In genomic region chr5:139121120-139121519, GRCh38 we compare ENCODE assay signal across 21 cellular contexts.
"Had no signal": no experiment of that assay in that cellular context is flagged by ENCODE, and none has a peak within 500 bp of the region (broad histone marks: within the 10 kb centered on the region; RNA-seq: fewer than 3 reads in every experiment).

No MANE protein-coding gene starts in this region.

- H3K27ac ChIP-seq: left lung, parathyroid adenoma, psoas muscle, skin epidermis had no signal

- H3K9ac ChIP-seq: parathyroid adenoma had no signal

- H3K27me3 ChIP-seq: left lung, transverse colon had no signal

- H3K9me3 ChIP-seq: left lung, psoas muscle, transverse colon had no signal

- H3K4me1 ChIP-seq: left lung, parathyroid adenoma, transverse colon had no signal

- H3K4me3 ChIP-seq: left lung, psoas muscle, skin epidermis, transverse colon had no signal

- DNase-seq: activated B cell treated with CpG ODN at 0.5 μM for 24 hours; activated CD4-positive, alpha-beta T cell treated with anti-CD3 and anti-CD28 coated beads, Interleukin-2, amount 50 U/mL, for 1 hour; activated CD8-positive, alpha-beta memory T cell treated with anti-CD3 and anti-CD28 coated beads, Interleukin-2, amount 10 ng/mL, durations not matched to agents 7 days and 5 days; activated CD8-positive, alpha-beta T cell treated with anti-CD3 and anti-CD28 coated beads, Interleukin-2, amount 10 ng/mL, durations not matched to agents 7 days and 5 days; activated naive CD8-positive, alpha-beta T cell treated with anti-CD3 and anti-CD28 coated beads, Interleukin-2, amount 50 U/mL, for 24 hours; activated T-cell treated with anti-CD3 and anti-CD28 coated beads, Interleukin-2, amount 50 U/mL, for 48 hours; amygdala; cortex of kidney; foreskin fibroblast; kidney glomerular epithelial cell; left lung; mammary epithelial cell; naive thymus-derived CD4-positive, alpha-beta T cell; psoas muscle; stimulated activated CD4-positive, alpha-beta T cell treated with anti-CD3 and anti-CD28 coated beads, Interleukin-4, amount 100 ng/mL, for 24 hours; T-helper 1 cell; transverse colon had no signal

- ATAC-seq: activated CD8-positive, alpha-beta memory T cell treated with anti-CD3 and anti-CD28 coated beads, Interleukin-2, amount 10 ng/mL, durations not matched to agents 7 days and 5 days; activated CD8-positive, alpha-beta T cell treated with anti-CD3 and anti-CD28 coated beads, Interleukin-2, amount 10 ng/mL, durations not matched to agents 7 days and 5 days; activated naive CD8-positive, alpha-beta T cell treated with anti-CD3 and anti-CD28 coated beads, Interleukin-2, amount 50 U/mL, for 24 hours; esophagus mucosa; left lung; naive thymus-derived CD4-positive, alpha-beta T cell; psoas muscle; stimulated activated effector memory CD8-positive, alpha-beta T cell treated with anti-CD3 and anti-CD28 coated beads, Interleukin-12 subunit alpha, Interleukin-12 subunit beta, amount 100 ng/mL, for 72 hours had no signal
